ENCODE assay signal across 20 cellular contexts in genomic region chr19:2848625-2849024, GRCh38. TPM values are rescaled to one million over a fixed set of nuclear protein-coding genes. Genes with fewer than 3 reads are reported as not detected.
"Had no signal": no experiment of that assay in that cellular context is flagged by ENCODE, and none has a peak within 500 bp of the region (broad histone marks: within the 10 kb centered on the region; RNA-seq: fewer than 3 reads in every experiment).

No MANE protein-coding gene starts in this region.

- H3K27me3 ChIP-seq: ascending aorta, hepatocyte, upper lobe of right lung had no signal

- DNase-seq: activated CD4-positive, alpha-beta T cell treated with anti-CD3 and anti-CD28 coated beads for 48 hours; activated CD8-positive, alpha-beta memory T cell treated with anti-CD3 and anti-CD28 coated beads, Interleukin-2, amount 50 U/mL, for 4 hours; activated CD8-positive, alpha-beta T cell treated with anti-CD3 and anti-CD28 coated beads, Interleukin-2, amount 10 ng/mL, durations not matched to agents 7 days and 5 days; activated gamma-delta T cell; activated T-cell treated with anti-CD3 and anti-CD28 coated beads, Interleukin-2, amount 50 U/mL, for 48 hours; dermis blood vessel endothelial cell; effector memory CD8-positive, alpha-beta T cell; left ventricle myocardium inferior; nephron progenitor cell; occipital lobe; right cardiac atrium; stimulated activated CD4-positive, alpha-beta T cell treated with anti-CD3 and anti-CD28 coated beads, Interleukin-1b, Interleukin-23, amount 100 ng/mL, for 48 hours; stimulated activated naive CD8-positive, alpha-beta T cell treated with anti-CD3 and anti-CD28 coated beads, Interleukin-15, amount 100 ng/mL, for 72 hours; upper lobe of right lung had no signal

- H3K27ac ChIP-seq: ascending aorta, hepatocyte, left ventricle myocardium inferior, upper lobe of right lung had no signal

- ATAC-seq: activated CD8-positive, alpha-beta T cell treated with anti-CD3 and anti-CD28 coated beads, Interleukin-2, amount 10 ng/mL, durations not matched to agents 7 days and 5 days; effector memory CD8-positive, alpha-beta T cell; right cardiac atrium; stimulated activated naive CD8-positive, alpha-beta T cell treated with anti-CD3 and anti-CD28 coated beads, Interleukin-15, amount 100 ng/mL, for 72 hours; upper lobe of right lung; WTC11 had no signal

- H3K4me1 ChIP-seq: ascending aorta, upper lobe of right lung had no signal

- H3K4me3 ChIP-seq: ascending aorta, hepatocyte, left ventricle myocardium inferior, upper lobe of right lung had no signal

- H2AFZ ChIP-seq: hepatocyte had no signal

- H3K4me2 ChIP-seq: hepatocyte had no signal

RNA-seq across cellular contexts. Expression of gene ZNF556, which starts 18.5 kb away (rescaled TPM):
- total RNA-seq: activated CD8-positive, alpha-beta T cell treated with anti-CD3 and anti-CD28 coated beads, Interleukin-2, amount 10 ng/mL, durations not matched to agents 7 days and 5 days; ascending aorta; kidney epithelial cell; left ventricle myocardium inferior; progenitor cell of endocrine pancreas; T-helper 2 cell treated with Interferon-gamma antibody and Interleukin-4, amounts not matched to agents 100 ng/mL and 5 ng/mL, for 36 hours; upper lobe of right lung had no signal
- polyA plus RNA-seq: hepatocyte, right cardiac atrium had no signal
